In the genomic region with DNA sequence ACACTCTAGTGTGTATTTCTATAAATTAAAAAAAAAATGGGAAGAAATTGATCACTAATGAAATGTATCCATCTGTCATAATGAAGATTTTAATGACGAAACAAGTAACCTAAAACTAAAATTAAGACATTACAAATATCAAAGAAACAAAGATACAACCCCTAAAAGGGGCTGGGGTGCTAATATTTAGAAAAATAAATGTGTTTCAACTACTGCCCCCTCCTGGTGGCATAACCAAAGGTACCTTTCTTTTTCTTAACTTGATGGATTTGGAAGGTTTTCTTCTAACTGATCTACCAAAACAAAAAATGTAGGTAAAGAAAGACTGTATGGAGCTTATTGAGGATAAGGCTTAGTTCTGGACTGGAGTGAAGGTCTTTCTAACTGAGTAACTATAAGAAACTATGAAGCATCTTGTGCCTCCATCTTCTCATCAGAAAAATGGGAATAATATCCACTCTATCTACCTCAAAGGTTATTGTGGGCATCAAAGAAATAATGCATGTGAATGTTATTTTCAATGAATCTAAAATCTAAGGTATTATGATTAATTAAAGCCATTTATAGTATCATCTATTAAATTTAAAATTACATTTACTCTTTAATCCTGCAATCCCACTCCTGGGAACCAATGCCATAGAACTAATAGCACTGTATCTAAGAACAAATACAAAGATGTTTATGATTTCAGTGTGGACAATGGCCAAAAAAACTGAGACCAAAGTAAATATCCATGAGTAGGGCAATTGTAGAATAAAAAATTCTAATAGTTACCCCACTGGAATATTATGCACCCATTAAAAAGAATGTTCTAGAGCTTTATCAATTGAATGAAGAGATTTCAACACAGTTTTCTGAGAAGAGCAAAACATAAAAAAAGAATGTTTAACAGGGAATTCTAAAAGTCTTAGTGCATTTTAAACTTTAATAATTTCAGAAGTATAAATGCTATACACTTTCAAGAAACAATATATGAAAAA, we compare ENCODE assay signal across 1 cellular context.
TF ChIP-seq lines count a peak whose summit lies in the region.

No MANE protein-coding gene starts in this region.

TF ChIP-seq in HEK293, 187 proteins besides CTCF, POLR2A, EP300 and RAD21 (continued from another document):
- TF ChIP-seq, protein P1, sequence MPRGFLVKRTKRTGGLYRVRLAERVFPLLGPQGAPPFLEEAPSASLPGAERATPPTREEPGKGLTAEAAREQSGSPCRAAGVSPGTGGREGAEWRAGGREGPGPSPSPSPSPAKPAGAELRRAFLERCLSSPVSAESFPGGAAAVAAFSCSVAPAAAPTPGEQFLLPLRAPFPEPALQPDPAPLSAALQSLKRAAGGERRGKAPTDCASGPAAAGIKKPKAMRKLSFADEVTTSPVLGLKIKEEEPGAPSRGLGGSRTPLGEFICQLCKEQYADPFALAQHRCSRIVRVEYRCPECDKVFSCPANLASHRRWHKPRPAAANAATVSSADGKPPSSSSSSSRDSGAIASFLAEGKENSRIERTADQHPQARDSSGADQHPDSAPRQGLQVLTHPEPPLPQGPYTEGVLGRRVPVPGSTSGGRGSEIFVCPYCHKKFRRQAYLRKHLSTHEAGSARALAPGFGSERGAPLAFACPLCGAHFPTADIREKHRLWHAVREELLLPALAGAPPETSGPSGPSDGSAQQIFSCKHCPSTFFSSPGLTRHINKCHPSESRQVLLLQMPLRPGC (tag by site-specific recombination; IDR thresholded peaks at IDR 0.05): no peak
- TF ChIP-seq ZNF133 (tag by site-specific recombination; IDR thresholded peaks at IDR 0.05) (no peak), ZNF571 (tag by site-specific recombination; IDR thresholded peaks at IDR 0.05) (no peak), KLF9 (tag by site-specific recombination; IDR thresholded peaks at IDR 0.05; ENCODE audit: low read depth) (no peak)
